ENCODE assay signal across 14 cellular contexts in the genomic region with DNA sequence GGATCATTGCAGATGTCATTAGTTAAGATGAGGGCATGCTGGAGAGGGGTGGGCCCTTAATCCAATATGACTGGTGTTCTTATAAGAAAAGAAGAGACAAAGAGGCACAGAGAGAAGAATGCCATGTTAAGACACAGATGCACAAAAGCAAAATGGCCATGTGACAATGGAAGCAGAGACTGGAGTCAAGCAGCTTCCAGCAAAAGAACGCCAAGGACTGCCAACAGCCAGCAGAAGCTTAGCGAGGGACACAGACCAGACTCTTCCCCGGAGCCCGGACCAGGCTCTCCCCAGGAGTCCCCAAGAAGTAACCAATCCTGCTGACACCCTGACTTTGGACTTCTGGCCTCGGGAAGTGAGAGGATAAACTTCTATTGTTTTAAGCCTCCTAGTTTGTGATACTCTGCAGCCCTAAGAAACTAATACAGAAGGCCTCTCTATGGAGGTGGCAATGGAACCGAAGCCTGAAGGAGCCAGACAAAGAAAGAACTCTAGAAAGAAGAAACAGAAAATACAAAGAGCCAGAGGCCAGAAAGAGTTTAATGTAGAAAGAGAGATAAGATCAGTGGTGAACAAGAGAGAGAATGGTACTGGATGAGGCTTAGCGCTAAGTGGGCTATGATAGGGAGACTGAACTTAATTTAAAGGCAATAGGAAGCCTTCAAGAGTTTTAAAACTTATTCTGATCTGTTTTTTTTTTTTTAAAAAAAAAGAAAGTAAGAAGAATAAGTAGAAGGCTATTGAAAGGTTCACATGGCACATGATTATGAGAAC.
"Had no signal": no experiment of that assay in that cellular context is flagged by ENCODE, and none has a peak within 500 bp of the region (broad histone marks: within the 10 kb centered on the region; RNA-seq: fewer than 3 reads in every experiment).

No MANE protein-coding gene starts in this region.

- H3K4me3 ChIP-seq: colonic mucosa, left lung, prostate gland, spleen, thoracic aorta had no signal

- H3K27ac ChIP-seq: colonic mucosa, left lung, prostate gland, spleen, thoracic aorta had no signal

- H3K27ac Mint-ChIP-seq: activated CD8-positive, alpha-beta T cell treated with anti-CD3 and anti-CD28 coated beads for 36 hours; T-helper 1 cell treated with Interleukin-12 subunit alpha and Interleukin-12 subunit beta and Interleukin-4 antibody, amounts not matched to agents 30 μg/mL and 1 μg/mL, for 36 hours had no signal

- DNase-seq: activated CD4-positive, alpha-beta T cell treated with anti-CD3 and anti-CD28 coated beads for 48 hours; activated CD8-positive, alpha-beta T cell treated with anti-CD3 and anti-CD28 coated beads for 36 hours; activated naive CD4-positive, alpha-beta T cell treated with Interleukin-2 at 50 U/mL for 16 hours; colonic mucosa; kidney; left lung; mammary epithelial cell; spleen had no signal

- H3K27me3 Mint-ChIP-seq: activated CD8-positive, alpha-beta T cell treated with anti-CD3 and anti-CD28 coated beads for 36 hours; activated T-helper 17 cell treated with anti-CD3 and anti-CD28 coated beads, Interleukin-2, amount 50 U/mL, for 72 hours had no signal

- H3K9me3 ChIP-seq: colonic mucosa, left lung, prostate gland, thoracic aorta had no signal

- H3K36me3 ChIP-seq: colonic mucosa, left lung, prostate gland, spleen, thoracic aorta had no signal

- ATAC-seq: activated CD8-positive, alpha-beta T cell treated with anti-CD3 and anti-CD28 coated beads for 36 hours; activated T-helper 17 cell treated with anti-CD3 and anti-CD28 coated beads, Interleukin-2, amount 50 U/mL, for 72 hours; left lung; sciatic nerve had no signal

- H3K4me3 Mint-ChIP-seq: activated CD8-positive, alpha-beta T cell treated with anti-CD3 and anti-CD28 coated beads for 36 hours; nephron; T-helper 1 cell treated with Interleukin-12 subunit alpha and Interleukin-12 subunit beta and Interleukin-4 antibody, amounts not matched to agents 30 μg/mL and 1 μg/mL, for 36 hours had no signal
